ENCODE assay signal across 1 cellular context in genomic region chr15:48318131-48318530, GRCh38.
TF ChIP-seq lines count a peak whose summit lies in the region.

No MANE protein-coding gene starts in this region.

TF ChIP-seq in IMR-90, 13 proteins besides CTCF, POLR2A, EP300 and RAD21:
- TF ChIP-seq NFE2L2 (IDR thresholded peaks at IDR 0.05; ENCODE audit: low read depth, low read length) (no peak), RCOR1 (IDR thresholded peaks at IDR 0.05; ENCODE audit: insufficient replicate concordance, low read length) (no peak), RFX5 (IDR thresholded peaks at IDR 0.05; ENCODE audit: low read depth, low read length) (no peak), MAZ (IDR thresholded peaks at IDR 0.05; ENCODE audit: borderline replicate concordance, low read depth, low read length) (no peak), CHD1 (IDR thresholded peaks at IDR 0.05; ENCODE audit: low read depth, low read length) (no peak), FOS (IDR thresholded peaks at IDR 0.05; ENCODE audit: low read depth, low read length) (no peak), SMC3 (IDR thresholded peaks at IDR 0.05; ENCODE audit: low read depth, low read length) (no peak), CEBPB (IDR thresholded peaks at IDR 0.05; ENCODE audit: low read depth, low read length) (no peak), MXI1 (IDR thresholded peaks at IDR 0.05; ENCODE audit: borderline replicate concordance, low read depth, low read length) (no peak), BHLHE40 (IDR thresholded peaks at IDR 0.05; ENCODE audit: low read depth, low read length) (no peak), MAFK (IDR thresholded peaks at IDR 0.05; ENCODE audit: low read depth, low read length) (no peak)
- TF ChIP-seq, protein P1, sequence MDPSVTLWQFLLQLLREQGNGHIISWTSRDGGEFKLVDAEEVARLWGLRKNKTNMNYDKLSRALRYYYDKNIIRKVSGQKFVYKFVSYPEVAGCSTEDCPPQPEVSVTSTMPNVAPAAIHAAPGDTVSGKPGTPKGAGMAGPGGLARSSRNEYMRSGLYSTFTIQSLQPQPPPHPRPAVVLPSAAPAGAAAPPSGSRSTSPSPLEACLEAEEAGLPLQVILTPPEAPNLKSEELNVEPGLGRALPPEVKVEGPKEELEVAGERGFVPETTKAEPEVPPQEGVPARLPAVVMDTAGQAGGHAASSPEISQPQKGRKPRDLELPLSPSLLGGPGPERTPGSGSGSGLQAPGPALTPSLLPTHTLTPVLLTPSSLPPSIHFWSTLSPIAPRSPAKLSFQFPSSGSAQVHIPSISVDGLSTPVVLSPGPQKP (IDR thresholded peaks at IDR 0.05; ENCODE audit: borderline replicate concordance, low read depth, low read length), result no peak
- TF ChIP-seq, protein P2, sequence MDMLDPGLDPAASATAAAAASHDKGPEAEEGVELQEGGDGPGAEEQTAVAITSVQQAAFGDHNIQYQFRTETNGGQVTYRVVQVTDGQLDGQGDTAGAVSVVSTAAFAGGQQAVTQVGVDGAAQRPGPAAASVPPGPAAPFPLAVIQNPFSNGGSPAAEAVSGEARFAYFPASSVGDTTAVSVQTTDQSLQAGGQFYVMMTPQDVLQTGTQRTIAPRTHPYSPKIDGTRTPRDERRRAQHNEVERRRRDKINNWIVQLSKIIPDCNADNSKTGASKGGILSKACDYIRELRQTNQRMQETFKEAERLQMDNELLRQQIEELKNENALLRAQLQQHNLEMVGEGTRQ (IDR thresholded peaks at IDR 0.05; ENCODE audit: low read depth, low read length), result no peak
TF ChIP-seq in IMR-90: peak in this region for 0.
